In genomic region chr12:31103561-31103975, GRCh38 we compare ENCODE assay signal across 8 cellular contexts. TPM values are rescaled to one million over a fixed set of nuclear protein-coding genes. Genes with fewer than 3 reads are reported as not detected.
A peak's percentile ranks its signal among the peaks of the same experiment; 100 is the strongest.
DNase-seq lines count a peak whose midpoint lies in the region; ATAC-seq and TF ChIP-seq lines count a peak whose summit lies in the region.
"Not testable (repeated sequence)": the region's sequence is repeated elsewhere in the genome, so short reads cannot be mapped to it uniquely, and the experiment has no call there.

No MANE protein-coding gene starts in this region.

- not testable (repeated sequence) for TF ChIP-seq RAD21 in HCT116 (IDR thresholded peaks at IDR 0.05; ENCODE audit: low read depth)

- H3K9ac ChIP-seq in HCT116 (ENCODE audit: low read length): not testable (repeated sequence)

- not testable (repeated sequence) for TF ChIP-seq CTCF in HCT116 (IDR thresholded peaks at IDR 0.05 in 2 of 3, conservative IDR thresholded peaks at IDR 0.05 in 1 of 3; ENCODE audit: borderline replicate concordance in 1 of 3, insufficient read depth in 1 of 3, low read depth in 2 of 3, low read length in 2 of 3); spleen (IDR thresholded peaks at IDR 0.05 in 8 of 11, conservative IDR thresholded peaks at IDR 0.05 in 3 of 11)

- RAD21 ChIA-PET in HCT116 (lab: Charles Lee; ENCODE audit: low non-redundant PET in 1 of 2, low total read pairs in 2 of 2, uncharacterized antibody in 2 of 2, unreplicated experiment in 2 of 2): not testable (repeated sequence)

- CTCF ChIA-PET in HCT116 (lab: Charles Lee): not testable (repeated sequence)

- not testable (repeated sequence) for TF ChIP-seq POLR2A in HCT116 (IDR thresholded peaks at IDR 0.05; ENCODE audit: borderline replicate concordance, extremely low read depth, insufficient read depth, insufficient read length); spleen (IDR thresholded peaks at IDR 0.05)

- not testable (repeated sequence) for H3K36me3 ChIP-seq in HCT116 (ENCODE audit: control insufficient read depth in 1 of 2, insufficient read depth in 2 of 2, low read length in 2 of 2)
- H3K36me3 ChIP-seq in spleen: peaks cover 0 to 66% (median 5%) of the 10 kb centered on the region in 6 donors

- DNase-seq in COLO668 (lab: John Stamatoyannopoulos, UW; ENCODE audit: unreplicated experiment) (peak; percentile 90), HCT116 (ENCODE audit: low read depth, low spot score) (peak; percentile 42), NCI-H187 (lab: John Stamatoyannopoulos, UW) (peak; percentile 37 to 44), NCI-H510A (lab: John Stamatoyannopoulos, UW) (peak; percentile 69), SHP77 treated with DMSO at 0.1 percent for 48 hours (lab: John Stamatoyannopoulos, UW) (peak; percentile 93), lung microvascular endothelial cell (ENCODE audit: low read depth in 2 of 2) (peak; percentile 34 to 59), spleen (peak; percentile 80)

- peak overlapping the region; percentile 46 for H3K4me2 ChIP-seq in HCT116 (ENCODE audit: low read length)

- ATAC-seq in HCT116: peak; percentile 83
- peak; percentile 27 for ATAC-seq in esophagus mucosa

- BruUV-seq in HCT116 (replicated peaks; lab: Mats Ljungman, UMichigan): not testable (repeated sequence)

- peak overlapping the region; percentile 60 for H3K27ac ChIP-seq in HCT116 (ENCODE audit: low read depth, low read length)
- H3K27ac ChIP-seq in spleen: not testable (repeated sequence)

- peaks cover 6 to 11% of the 10 kb centered on the region in 2 experiments for H3K4me1 ChIP-seq in HCT116 (ENCODE audit: control insufficient read depth in 1 of 2, insufficient read depth in 2 of 2, low read length in 2 of 2)
- not testable (repeated sequence) for H3K4me1 ChIP-seq in spleen

- not testable (repeated sequence) for H3K9me2 ChIP-seq in HCT116 (ENCODE audit: insufficient read depth)

- POLR2A ChIA-PET in HCT116 (lab: Charles Lee): not testable (repeated sequence)

- not testable (repeated sequence) for H3K9me3 ChIP-seq in HCT116 (ENCODE audit: control insufficient read depth in 1 of 2, insufficient read depth in 1 of 2, low read depth in 1 of 2, low read length in 2 of 2); spleen

- H3K79me2 ChIP-seq in HCT116 (ENCODE audit: insufficient read depth, low read length): not testable (repeated sequence)

- H4K20me1 ChIP-seq in HCT116 (ENCODE audit: insufficient read depth): not testable (repeated sequence)

- intact Hi-C loops in HCT116 (cut with micrococcal nuclease); spleen (cut with DNase I; ENCODE audit: low total_unique reads): not testable (repeated sequence)

- H2AFZ ChIP-seq in HCT116 (ENCODE audit: low read depth, low read length, poor library complexity, severe bottlenecking): not testable (repeated sequence)

- 71 to 83% (median 77%) methylated on average over 15 to 16 of the region's 16 CpGs for WGBS in spleen, 5 donors

- not testable (repeated sequence) for H3K4me3 ChIP-seq in HCT116 (replicated peaks in 1 of 2; ENCODE audit: low read depth in 1 of 2, low read length in 2 of 2); spleen

- H3K27me3 ChIP-seq in HCT116 (ENCODE audit: insufficient read depth, low read length); spleen (replicated peaks in 1 of 7): not testable (repeated sequence)

TF ChIP-seq in HCT116, 20 proteins besides CTCF, POLR2A, EP300 and RAD21:
- peak; percentile 86 for TF ChIP-seq TCF7L2 (IDR thresholded peaks at IDR 0.05; ENCODE audit: borderline replicate concordance, extremely low read depth, insufficient read depth, insufficient read length)
- TF ChIP-seq SP1 (IDR thresholded peaks at IDR 0.05; ENCODE audit: low read depth): peak; percentile 26; the same call in 1 of the 2 replicates
- 0 out of 2 replicates have a peak, but pooled peaks have one; percentile 25 for TF ChIP-seq MAX (IDR thresholded peaks at IDR 0.05)

RNA-seq across cellular contexts. Expression of gene DDX11, which starts 29.9 kb away (rescaled TPM):
- total RNA-seq in HCT116 (2021; ENCODE audit: unreplicated experiment) (136 TPM), esophagus mucosa (17.7 TPM), lung microvascular endothelial cell (7.8 and 8.9 TPM in 2 replicates), spleen (10 to 100 TPM; 15.9 to 66.7 (median 45.3) TPM)
- polyA plus RNA-seq in HCT116 (2012): 69.2 and 75.4 TPM in 2 replicates
- polyA plus RNA-seq in spleen: 10 to 100 TPM; 13.3 to 31.0 (median 15.2) TPM

Comparison
In these comparisons a context has a peak if more than half of its experiments do, and no peak if none do; other contexts are left out.
1. DNase-seq: peak in every context shown above with its lines; median percentile 93 in SHP77 treated with DMSO at 0.1 percent for 48 hours; 90 in COLO668; 80 in spleen; 69 in NCI-H510A; 46 in lung microvascular endothelial cell; 42 in HCT116; 40 in NCI-H187.